In the genomic region with DNA sequence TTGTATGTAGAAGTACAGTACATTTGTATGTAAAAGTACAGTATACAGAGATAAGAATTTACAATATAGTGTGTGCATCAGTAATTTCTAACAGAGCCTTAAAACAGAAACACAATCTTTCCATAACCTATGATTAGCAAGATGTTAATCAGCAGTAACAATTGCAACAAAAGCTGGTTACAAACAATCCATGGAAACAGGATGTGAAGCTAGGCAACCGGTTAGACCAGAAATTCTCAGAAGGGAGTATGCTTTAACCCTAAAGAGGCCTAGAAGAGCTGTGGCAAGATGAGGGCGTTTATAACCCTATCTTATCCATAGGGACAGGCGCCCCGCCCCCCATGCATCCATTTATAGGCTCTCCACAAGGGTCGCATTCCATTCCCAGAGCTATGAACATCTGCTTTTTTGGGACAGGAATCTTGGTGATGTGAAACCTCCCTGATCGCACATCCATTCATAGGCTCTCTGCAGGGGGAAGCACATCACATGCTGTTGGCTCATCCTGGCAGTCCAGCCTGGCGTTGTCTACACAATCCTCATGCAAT, we compare ENCODE assay signal across 1 cellular context.
TF ChIP-seq lines count a peak whose summit lies in the region.

No MANE protein-coding gene starts in this region.

TF ChIP-seq in H1, 55 proteins besides CTCF, POLR2A, EP300 and RAD21:
- TF ChIP-seq ASH2L (IDR thresholded peaks at IDR 0.05; ENCODE audit: low read length) (peak; percentile 66), RBBP5 (IDR thresholded peaks at IDR 0.05; ENCODE audit: borderline replicate concordance, low read depth, low read length) (peak; percentile 56; the same call in 1 of the 2 replicates), TAF1 (IDR thresholded peaks at IDR 0.05; ENCODE audit: low read depth, low read length) (peak; percentile 33; the same call in 1 of the 2 replicates), POLR2AphosphoS5 (IDR thresholded peaks at IDR 0.05; ENCODE audit: low read depth, low read length) (peak; percentile 48; the same call in 1 of the 2 replicates), TCF12 (IDR thresholded peaks at IDR 0.05; ENCODE audit: low read depth, low read length) (peak; percentile 81; the same call in 1 of the 2 replicates), SP1 (IDR thresholded peaks at IDR 0.05; ENCODE audit: low read depth, low read length) (peak; percentile 80; the same call in 1 of the 2 replicates), TEAD4 (IDR thresholded peaks at IDR 0.05; ENCODE audit: low read depth, low read length) (0 out of 2 replicates have a peak, but pooled peaks have one; percentile 31)
